ENCODE assay signal across 1 cellular context in genomic region chr2:27007416-27008374, GRCh38.
TF ChIP-seq lines count a peak whose summit lies in the region.

No MANE protein-coding gene starts in this region.

TF ChIP-seq in endothelial cell of umbilical vein, 7 proteins besides CTCF, POLR2A, EP300 and RAD21:
- TF ChIP-seq MYC (IDR thresholded peaks at IDR 0.05; ENCODE audit: low read depth, low read length) (no peak), GATA2 (IDR thresholded peaks at IDR 0.05; ENCODE audit: insufficient read depth, insufficient read length, low read depth, low read length) (no peak), JUN (IDR thresholded peaks at IDR 0.05; ENCODE audit: borderline replicate concordance, insufficient read depth, insufficient read length, low read depth) (no peak), EZH2 (IDR thresholded peaks at IDR 0.05; ENCODE audit: borderline replicate concordance, low read depth, low read length, severe bottlenecking) (no peak), FOS (IDR thresholded peaks at IDR 0.05; ENCODE audit: borderline replicate concordance, insufficient read depth, low read length) (no peak), POLR2AphosphoS5 (IDR thresholded peaks at IDR 0.05; ENCODE audit: insufficient read depth, low read depth, low read length) (no peak), MAX (IDR thresholded peaks at IDR 0.05; ENCODE audit: insufficient read depth, insufficient read length) (no peak)
